In genomic region chr21:32113486-32113885, GRCh38 we compare ENCODE assay signal across 8 cellular contexts.
"Had no signal": no experiment of that assay in that cellular context is flagged by ENCODE, and none has a peak within 500 bp of the region (broad histone marks: within the 10 kb centered on the region; RNA-seq: fewer than 3 reads in every experiment).

No MANE protein-coding gene starts in this region.

- DNase-seq: GDM1, GF-D8 had no signal

- H3K4me3 ChIP-seq: GM12878 had no signal

- FAIRE-seq: G401.6, GM12878, GM12891, GM12892, GM18507, GM19239 had no signal

- ATAC-seq: GM12878 had no signal
